1 cellular context compared by ENCODE assay signal in genomic region chr11:111923951-111924350, GRCh38.
TF ChIP-seq lines count a peak whose summit lies in the region.

No MANE protein-coding gene starts in this region.

TF ChIP-seq in WTC11, 78 proteins besides CTCF, POLR2A, EP300 and RAD21 (continued from another document):
- TF ChIP-seq, protein P1, sequence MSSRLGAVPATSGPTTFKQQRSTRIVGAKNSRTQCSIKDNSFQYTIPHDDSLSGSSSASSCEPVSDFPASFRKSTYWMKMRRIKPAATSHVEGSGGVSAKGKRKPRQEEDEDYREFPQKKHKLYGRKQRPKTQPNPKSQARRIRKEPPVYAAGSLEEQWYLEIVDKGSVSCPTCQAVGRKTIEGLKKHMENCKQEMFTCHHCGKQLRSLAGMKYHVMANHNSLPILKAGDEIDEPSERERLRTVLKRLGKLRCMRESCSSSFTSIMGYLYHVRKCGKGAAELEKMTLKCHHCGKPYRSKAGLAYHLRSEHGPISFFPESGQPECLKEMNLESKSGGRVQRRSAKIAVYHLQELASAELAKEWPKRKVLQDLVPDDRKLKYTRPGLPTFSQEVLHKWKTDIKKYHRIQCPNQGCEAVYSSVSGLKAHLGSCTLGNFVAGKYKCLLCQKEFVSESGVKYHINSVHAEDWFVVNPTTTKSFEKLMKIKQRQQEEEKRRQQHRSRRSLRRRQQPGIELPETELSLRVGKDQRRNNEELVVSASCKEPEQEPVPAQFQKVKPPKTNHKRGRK (CRISPR knock-in tag; IDR thresholded peaks at IDR 0.05; ENCODE audit: borderline replicate concordance): no peak
- TF ChIP-seq, protein P2, sequence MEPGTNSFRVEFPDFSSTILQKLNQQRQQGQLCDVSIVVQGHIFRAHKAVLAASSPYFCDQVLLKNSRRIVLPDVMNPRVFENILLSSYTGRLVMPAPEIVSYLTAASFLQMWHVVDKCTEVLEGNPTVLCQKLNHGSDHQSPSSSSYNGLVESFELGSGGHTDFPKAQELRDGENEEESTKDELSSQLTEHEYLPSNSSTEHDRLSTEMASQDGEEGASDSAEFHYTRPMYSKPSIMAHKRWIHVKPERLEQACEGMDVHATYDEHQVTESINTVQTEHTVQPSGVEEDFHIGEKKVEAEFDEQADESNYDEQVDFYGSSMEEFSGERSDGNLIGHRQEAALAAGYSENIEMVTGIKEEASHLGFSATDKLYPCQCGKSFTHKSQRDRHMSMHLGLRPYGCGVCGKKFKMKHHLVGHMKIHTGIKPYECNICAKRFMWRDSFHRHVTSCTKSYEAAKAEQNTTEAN (CRISPR knock-in tag; IDR thresholded peaks at IDR 0.05): no peak
- TF ChIP-seq FOXP1 (CRISPR knock-in tag; IDR thresholded peaks at IDR 0.05; ENCODE audit: borderline replicate concordance) (no peak), OVOL2 (CRISPR knock-in tag; IDR thresholded peaks at IDR 0.05; ENCODE audit: borderline replicate concordance) (no peak), SOX15 (CRISPR knock-in tag; IDR thresholded peaks at IDR 0.05) (no peak), FOXK1 (CRISPR knock-in tag; IDR thresholded peaks at IDR 0.05) (no peak), ZNF232 (CRISPR knock-in tag; IDR thresholded peaks at IDR 0.05) (no peak), ATF3 (CRISPR knock-in tag; conservative IDR thresholded peaks at IDR 0.05) (no peak), GTF2I (CRISPR knock-in tag; conservative IDR thresholded peaks at IDR 0.05) (no peak), JUN (CRISPR knock-in tag; IDR thresholded peaks at IDR 0.05) (no peak), ELF4 (CRISPR knock-in tag; IDR thresholded peaks at IDR 0.05; ENCODE audit: low read depth) (no peak), USF1 (CRISPR knock-in tag; IDR thresholded peaks at IDR 0.05) (no peak)
- TF ChIP-seq, protein P3, sequence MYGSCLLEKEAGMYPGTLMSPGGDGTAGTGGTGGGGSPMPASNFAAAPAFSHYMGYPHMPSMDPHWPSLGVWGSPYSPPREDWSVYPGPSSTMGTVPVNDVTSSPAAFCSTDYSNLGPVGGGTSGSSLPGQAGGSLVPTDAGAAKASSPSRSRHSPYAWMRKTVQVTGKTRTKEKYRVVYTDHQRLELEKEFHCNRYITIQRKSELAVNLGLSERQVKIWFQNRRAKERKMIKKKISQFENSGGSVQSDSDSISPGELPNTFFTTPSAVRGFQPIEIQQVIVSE (CRISPR knock-in tag; IDR thresholded peaks at IDR 0.05; ENCODE audit: borderline replicate concordance): no peak
- TF ChIP-seq, protein P4, sequence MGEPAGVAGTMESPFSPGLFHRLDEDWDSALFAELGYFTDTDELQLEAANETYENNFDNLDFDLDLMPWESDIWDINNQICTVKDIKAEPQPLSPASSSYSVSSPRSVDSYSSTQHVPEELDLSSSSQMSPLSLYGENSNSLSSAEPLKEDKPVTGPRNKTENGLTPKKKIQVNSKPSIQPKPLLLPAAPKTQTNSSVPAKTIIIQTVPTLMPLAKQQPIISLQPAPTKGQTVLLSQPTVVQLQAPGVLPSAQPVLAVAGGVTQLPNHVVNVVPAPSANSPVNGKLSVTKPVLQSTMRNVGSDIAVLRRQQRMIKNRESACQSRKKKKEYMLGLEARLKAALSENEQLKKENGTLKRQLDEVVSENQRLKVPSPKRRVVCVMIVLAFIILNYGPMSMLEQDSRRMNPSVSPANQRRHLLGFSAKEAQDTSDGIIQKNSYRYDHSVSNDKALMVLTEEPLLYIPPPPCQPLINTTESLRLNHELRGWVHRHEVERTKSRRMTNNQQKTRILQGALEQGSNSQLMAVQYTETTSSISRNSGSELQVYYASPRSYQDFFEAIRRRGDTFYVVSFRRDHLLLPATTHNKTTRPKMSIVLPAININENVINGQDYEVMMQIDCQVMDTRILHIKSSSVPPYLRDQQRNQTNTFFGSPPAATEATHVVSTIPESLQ (CRISPR knock-in tag; IDR thresholded peaks at IDR 0.05): no peak
- TF ChIP-seq, protein P5, sequence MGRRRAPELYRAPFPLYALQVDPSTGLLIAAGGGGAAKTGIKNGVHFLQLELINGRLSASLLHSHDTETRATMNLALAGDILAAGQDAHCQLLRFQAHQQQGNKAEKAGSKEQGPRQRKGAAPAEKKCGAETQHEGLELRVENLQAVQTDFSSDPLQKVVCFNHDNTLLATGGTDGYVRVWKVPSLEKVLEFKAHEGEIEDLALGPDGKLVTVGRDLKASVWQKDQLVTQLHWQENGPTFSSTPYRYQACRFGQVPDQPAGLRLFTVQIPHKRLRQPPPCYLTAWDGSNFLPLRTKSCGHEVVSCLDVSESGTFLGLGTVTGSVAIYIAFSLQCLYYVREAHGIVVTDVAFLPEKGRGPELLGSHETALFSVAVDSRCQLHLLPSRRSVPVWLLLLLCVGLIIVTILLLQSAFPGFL (CRISPR knock-in tag; IDR thresholded peaks at IDR 0.05; ENCODE audit: borderline replicate concordance): no peak
- TF ChIP-seq, protein P6, sequence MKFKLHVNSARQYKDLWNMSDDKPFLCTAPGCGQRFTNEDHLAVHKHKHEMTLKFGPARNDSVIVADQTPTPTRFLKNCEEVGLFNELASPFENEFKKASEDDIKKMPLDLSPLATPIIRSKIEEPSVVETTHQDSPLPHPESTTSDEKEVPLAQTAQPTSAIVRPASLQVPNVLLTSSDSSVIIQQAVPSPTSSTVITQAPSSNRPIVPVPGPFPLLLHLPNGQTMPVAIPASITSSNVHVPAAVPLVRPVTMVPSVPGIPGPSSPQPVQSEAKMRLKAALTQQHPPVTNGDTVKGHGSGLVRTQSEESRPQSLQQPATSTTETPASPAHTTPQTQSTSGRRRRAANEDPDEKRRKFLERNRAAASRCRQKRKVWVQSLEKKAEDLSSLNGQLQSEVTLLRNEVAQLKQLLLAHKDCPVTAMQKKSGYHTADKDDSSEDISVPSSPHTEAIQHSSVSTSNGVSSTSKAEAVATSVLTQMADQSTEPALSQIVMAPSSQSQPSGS (CRISPR knock-in tag; IDR thresholded peaks at IDR 0.05; ENCODE audit: borderline replicate concordance, low read depth): no peak
